10 cellular contexts compared by ENCODE assay signal in the genomic region with DNA sequence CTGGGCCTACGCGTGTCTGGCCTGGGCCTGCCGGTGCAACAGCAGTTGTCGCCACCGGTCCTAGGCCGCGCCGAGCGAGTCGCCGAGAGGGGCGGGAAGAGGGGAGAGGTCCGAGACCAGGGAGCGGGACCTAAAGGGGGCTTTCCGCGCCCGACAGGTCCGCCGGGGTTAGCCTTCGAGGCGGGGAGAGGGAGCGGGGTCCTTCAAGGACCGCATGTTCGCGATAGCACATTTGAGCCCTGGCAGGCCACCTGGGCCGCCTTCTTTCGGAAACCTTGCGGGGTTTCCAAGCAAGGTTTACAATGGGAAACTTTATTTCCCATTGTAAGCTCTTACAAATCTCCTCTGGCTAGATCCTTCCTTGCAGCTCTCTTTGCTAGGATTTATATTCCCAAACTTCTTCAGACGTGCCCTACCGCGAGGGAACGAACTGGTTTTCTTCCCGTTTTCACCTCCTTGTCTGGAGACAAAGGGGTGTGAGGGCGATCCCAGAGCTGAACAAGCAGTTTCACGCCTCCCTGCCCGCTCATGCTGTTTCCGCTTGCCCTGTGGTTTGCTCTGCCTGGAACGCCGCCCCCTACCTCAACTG. TPM values are rescaled to one million over a fixed set of nuclear protein-coding genes. Genes with fewer than 3 reads are reported as not detected.
DNase-seq lines count a peak whose midpoint lies in the region; ATAC-seq, FAIRE-seq and TF ChIP-seq lines count a peak whose summit lies in the region.
"Had no signal": no experiment of that assay in that cellular context is flagged by ENCODE, and none has a peak within 500 bp of the region (broad histone marks: within the 10 kb centered on the region; RNA-seq: fewer than 3 reads in every experiment).

No MANE protein-coding gene starts in this region.

- no peak for ATAC-seq in activated T-cell treated with anti-CD3 and anti-CD28 coated beads, Interleukin-2, amount 50 U/mL, for 4 hours
- no peak for ATAC-seq in memory B cell (ENCODE audit: low read depth)
- peak; percentile 67 for ATAC-seq in stimulated activated naive CD8-positive, alpha-beta T cell treated with anti-CD3 and anti-CD28 coated beads, Interleukin-15, amount 100 ng/mL, for 72 hours

- no peaks in the 10 kb centered on the region for H3K9me3 Mint-ChIP-seq in activated T-cell treated with anti-CD3 and anti-CD28 coated beads, Interleukin-2, amount 50 U/mL, for 4 hours
- H3K9me3 Mint-ChIP-seq in astrocyte (ENCODE audit: unreplicated experiment) (peaks cover 4% of the 10 kb centered on the region), memory B cell (peaks cover 4% of the 10 kb centered on the region)
- no peaks in the 10 kb centered on the region for H3K9me3 Mint-ChIP-seq in stimulated activated naive CD8-positive, alpha-beta T cell treated with anti-CD3 and anti-CD28 coated beads, Interleukin-15, amount 100 ng/mL, for 72 hours

- peaks cover 13% of the 10 kb centered on the region for H3K4me1 Mint-ChIP-seq in activated T-cell treated with anti-CD3 and anti-CD28 coated beads, Interleukin-2, amount 50 U/mL, for 4 hours (ENCODE audit: low read depth)
- H3K4me1 Mint-ChIP-seq in astrocyte (ENCODE audit: low read depth, unreplicated experiment) (no peaks in the 10 kb centered on the region), memory B cell (peaks cover 15% of the 10 kb centered on the region)
- peaks cover 23% of the 10 kb centered on the region for H3K4me1 Mint-ChIP-seq in stimulated activated naive CD8-positive, alpha-beta T cell treated with anti-CD3 and anti-CD28 coated beads, Interleukin-15, amount 100 ng/mL, for 72 hours

- peak overlapping the region; percentile 77 for H3K4me2 ChIP-seq in astrocyte (ENCODE audit: low read length)

- DNase-seq in activated T-cell treated with anti-CD3 and anti-CD28 coated beads, Interleukin-2, amount 50 U/mL, for 4 hours: no peak
- DNase-seq in activated T-cell treated with anti-CD3 and anti-CD28 coated beads, Interleukin-2, amount 50 U/mL, for 1 hour: no peak
- DNase-seq in astrocyte (ENCODE audit: low read depth) (no peak), memory B cell (ENCODE audit: low spot score in 2 of 2) (no peak), dermis blood vessel endothelial cell (no peak), GM13977 (ENCODE audit: low spot score) (no peak), tibial nerve (ENCODE audit: low spot score in 2 of 2) (no peak)
- no peak for DNase-seq in stimulated activated naive CD8-positive, alpha-beta T cell treated with anti-CD3 and anti-CD28 coated beads, Interleukin-15, amount 100 ng/mL, for 72 hours
- DNase-seq: NCI-H146, occipital lobe had no signal

- H3K27me3 Mint-ChIP-seq in activated T-cell treated with anti-CD3 and anti-CD28 coated beads, Interleukin-2, amount 50 U/mL, for 4 hours (ENCODE audit: low read depth): peaks cover 59% of the 10 kb centered on the region
- H3K27me3 Mint-ChIP-seq in astrocyte (ENCODE audit: low read depth, unreplicated experiment) (peaks cover 57% of the 10 kb centered on the region), memory B cell (peaks cover 31% of the 10 kb centered on the region)
- peaks cover 72% of the 10 kb centered on the region for H3K27me3 Mint-ChIP-seq in stimulated activated naive CD8-positive, alpha-beta T cell treated with anti-CD3 and anti-CD28 coated beads, Interleukin-15, amount 100 ng/mL, for 72 hours

- H3K36me3 Mint-ChIP-seq in activated T-cell treated with anti-CD3 and anti-CD28 coated beads, Interleukin-2, amount 50 U/mL, for 4 hours (ENCODE audit: insufficient read depth): no peaks in the 10 kb centered on the region
- no peaks in the 10 kb centered on the region for H3K36me3 Mint-ChIP-seq in astrocyte (ENCODE audit: low read depth, unreplicated experiment)
- H3K36me3 Mint-ChIP-seq in memory B cell: no peaks in the 10 kb centered on the region

- 19 to 32% methylated on average over 39 of the region's 39 CpGs for WGBS in tibial nerve, 2 donors

- peaks cover 80% of the 10 kb centered on the region for H3K27me3 ChIP-seq in astrocyte (ENCODE audit: insufficient read depth, low read length)
- H3K27me3 ChIP-seq in tibial nerve: peaks cover 0 to 76% of the 10 kb centered on the region in 2 donors

- H3K9ac ChIP-seq in astrocyte (ENCODE audit: low read length): no peak overlapping the region

- peak overlapping the region; percentile 11 for H3K4me3 Mint-ChIP-seq in activated T-cell treated with anti-CD3 and anti-CD28 coated beads, Interleukin-2, amount 50 U/mL, for 4 hours
- H3K4me3 Mint-ChIP-seq in astrocyte (ENCODE audit: unreplicated experiment) (peak overlapping the region; percentile 36), memory B cell (peak overlapping the region; percentile 13)
- H3K4me3 Mint-ChIP-seq in stimulated activated naive CD8-positive, alpha-beta T cell treated with anti-CD3 and anti-CD28 coated beads, Interleukin-15, amount 100 ng/mL, for 72 hours: peak overlapping the region; percentile 69 to 78

- TF ChIP-seq CTCF in astrocyte (IDR thresholded peaks at IDR 0.05; ENCODE audit: insufficient read depth, low read depth, low read length) (no peak), GM13977 (IDR thresholded peaks at IDR 0.05; ENCODE audit: extremely low read depth, insufficient read depth, missing control alignments) (no peak), tibial nerve (IDR thresholded peaks at IDR 0.05) (no peak)

- H3K4me3 ChIP-seq in astrocyte (ENCODE audit: insufficient read depth, low read depth, low read length): no peak overlapping the region
- H3K4me3 ChIP-seq in tibial nerve: peak overlapping the region in 2 of 4 donors; percentile 20 to 51

- H3K27ac ChIP-seq in astrocyte (ENCODE audit: low read depth, low read length) (no peak overlapping the region), tibial nerve (no peak overlapping the region)

- H2AFZ ChIP-seq in astrocyte (ENCODE audit: low read depth, low read length): peak overlapping the region; percentile 26

- TF ChIP-seq EP300 in tibial nerve (IDR thresholded peaks at IDR 0.05): no peak

- FAIRE-seq in astrocyte (lab: Jason Lieb, UNC): no peak

- H3K36me3 ChIP-seq in astrocyte (ENCODE audit: insufficient read depth, low read length) (no peaks in the 10 kb centered on the region), tibial nerve (no peaks in the 10 kb centered on the region)

- H3K27ac Mint-ChIP-seq in astrocyte (ENCODE audit: unreplicated experiment) (no peak overlapping the region), memory B cell (no peak overlapping the region)
- H3K27ac Mint-ChIP-seq in stimulated activated naive CD8-positive, alpha-beta T cell treated with anti-CD3 and anti-CD28 coated beads, Interleukin-15, amount 100 ng/mL, for 72 hours: peak overlapping the region in 1 of 2 donors; percentile 51

- in situ Hi-C loops in GM13977 (cut with MboI; ENCODE audit: low pct_unique_long_range_greater_than_20kb, low sequenced_read_pairs, unreplicated experiment): no loop called here

- no peaks in the 10 kb centered on the region for H4K20me1 ChIP-seq in astrocyte (ENCODE audit: insufficient read depth, low read length)

- no peak for TF ChIP-seq POLR2A in tibial nerve (IDR thresholded peaks at IDR 0.05)

- H3K4me1 ChIP-seq in astrocyte (ENCODE audit: insufficient read depth, low read length) (no peaks in the 10 kb centered on the region), tibial nerve (peaks cover 0 to 27% (median 7%) of the 10 kb centered on the region in 4 donors)

- H3K9me3 ChIP-seq in astrocyte (ENCODE audit: insufficient read depth, low read depth, low read length) (peaks cover 3% of the 10 kb centered on the region), tibial nerve (peaks cover 0 to 20% (median 0%) of the 10 kb centered on the region in 4 donors)

- H3K79me2 ChIP-seq in astrocyte (ENCODE audit: insufficient read depth, low read length): no peaks in the 10 kb centered on the region

RNA-seq across cellular contexts. Expression of a gene that starts 6.8 kb away (rescaled TPM):
- total RNA-seq in activated T-cell treated with anti-CD3 and anti-CD28 coated beads, Interleukin-2, amount 50 U/mL, for 4 hours: not detected
- not detected in 2 replicates for total RNA-seq in astrocyte
- not detected in 2 replicates for total RNA-seq in dermis blood vessel endothelial cell
- not detected for total RNA-seq in tibial nerve
- total RNA-seq: occipital lobe had no signal

RNA-seq across cellular contexts. Expression of a gene that starts 29.9 kb away (rescaled TPM):
- not detected for total RNA-seq in activated T-cell treated with anti-CD3 and anti-CD28 coated beads, Interleukin-2, amount 50 U/mL, for 4 hours
- total RNA-seq in astrocyte: 1.6 and 2.1 TPM in 2 replicates
- total RNA-seq in dermis blood vessel endothelial cell: not detected in 2 replicates
- total RNA-seq in tibial nerve: 1 to 10 TPM in 1 of 4 donors, under 1 TPM in 2, not detected in 1; 0.30 to 2.0 (median 0.39) TPM
- total RNA-seq: occipital lobe had no signal

Comparison
In these comparisons a context has a peak if more than half of its experiments do, and no peak if none do; other contexts are left out.
1. H3K4me3 Mint-ChIP-seq: peak in every context shown above with its lines; median percentile 74 in stimulated activated naive CD8-positive, alpha-beta T cell treated with anti-CD3 and anti-CD28 coated beads, Interleukin-15, amount 100 ng/mL, for 72 hours; 36 in astrocyte; 13 in memory B cell; 11 in activated T-cell treated with anti-CD3 and anti-CD28 coated beads, Interleukin-2, amount 50 U/mL, for 4 hours.